Comparison of ENCODE assay signal across 1 cellular context in the genomic region with DNA sequence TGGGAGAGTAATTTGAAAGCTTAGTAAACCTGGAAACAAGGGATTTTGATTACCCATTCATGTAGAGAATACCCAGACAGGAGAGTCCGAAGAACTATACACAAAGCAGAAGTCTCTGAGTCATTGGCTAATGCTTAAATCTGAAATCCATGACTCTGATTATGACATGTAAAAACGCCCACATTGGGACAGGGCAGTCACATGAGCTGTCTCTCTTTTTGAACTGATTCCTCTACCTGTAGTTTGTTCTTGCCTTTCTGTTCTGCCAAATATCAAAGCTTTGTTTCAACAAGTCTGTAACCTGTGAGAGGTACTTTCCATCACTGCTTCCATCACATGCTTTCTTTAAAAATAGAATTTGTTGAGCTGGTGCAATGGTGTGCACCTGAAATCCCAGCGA.
TF ChIP-seq lines count a peak whose summit lies in the region.

No MANE protein-coding gene starts in this region.

TF ChIP-seq in SK-N-SH, 30 proteins besides CTCF, POLR2A, EP300 and RAD21 (continued from another document):
- no peak for TF ChIP-seq RCOR1 (IDR thresholded peaks at IDR 0.05; ENCODE audit: low read length)
- TF ChIP-seq, protein P1, sequence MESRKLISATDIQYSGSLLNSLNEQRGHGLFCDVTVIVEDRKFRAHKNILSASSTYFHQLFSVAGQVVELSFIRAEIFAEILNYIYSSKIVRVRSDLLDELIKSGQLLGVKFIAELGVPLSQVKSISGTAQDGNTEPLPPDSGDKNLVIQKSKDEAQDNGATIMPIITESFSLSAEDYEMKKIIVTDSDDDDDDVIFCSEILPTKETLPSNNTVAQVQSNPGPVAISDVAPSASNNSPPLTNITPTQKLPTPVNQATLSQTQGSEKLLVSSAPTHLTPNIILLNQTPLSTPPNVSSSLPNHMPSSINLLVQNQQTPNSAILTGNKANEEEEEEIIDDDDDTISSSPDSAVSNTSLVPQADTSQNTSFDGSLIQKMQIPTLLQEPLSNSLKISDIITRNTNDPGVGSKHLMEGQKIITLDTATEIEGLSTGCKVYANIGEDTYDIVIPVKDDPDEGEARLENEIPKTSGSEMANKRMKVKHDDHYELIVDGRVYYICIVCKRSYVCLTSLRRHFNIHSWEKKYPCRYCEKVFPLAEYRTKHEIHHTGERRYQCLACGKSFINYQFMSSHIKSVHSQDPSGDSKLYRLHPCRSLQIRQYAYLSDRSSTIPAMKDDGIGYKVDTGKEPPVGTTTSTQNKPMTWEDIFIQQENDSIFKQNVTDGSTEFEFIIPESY (IDR thresholded peaks at IDR 0.05; ENCODE audit: borderline replicate concordance, low read depth) = no peak
- TF ChIP-seq NFIC (IDR thresholded peaks at IDR 0.05; ENCODE audit: borderline replicate concordance) = no peak
- no peak for TF ChIP-seq GATA2 (CRISPR knock-in tag; IDR thresholded peaks at IDR 0.05)
- TF ChIP-seq TEAD4 (IDR thresholded peaks at IDR 0.05; ENCODE audit: borderline replicate concordance, insufficient read depth) = no peak
- TF ChIP-seq FOSL2 (IDR thresholded peaks at IDR 0.05; ENCODE audit: borderline replicate concordance, low read depth) = no peak
